In genomic region chr5:5055708-5056107, GRCh38 we compare ENCODE assay signal across 23 cellular contexts.
"Had no signal": no experiment of that assay in that cellular context is flagged by ENCODE, and none has a peak within 500 bp of the region (broad histone marks: within the 10 kb centered on the region; RNA-seq: fewer than 3 reads in every experiment).

No MANE protein-coding gene starts in this region.

- ATAC-seq: foreskin keratinocyte, gastroesophageal sphincter, heart left ventricle, left cardiac atrium, left lung, left ventricle myocardium superior, lower lobe of right lung, mucosa of descending colon had no signal

- H3K9me3 ChIP-seq: esophagus muscularis mucosa, gastroesophageal sphincter, left lung, lower lobe of right lung, mucosa of descending colon had no signal

- H3K4me3 ChIP-seq: coronary artery, dorsolateral prefrontal cortex, esophagus muscularis mucosa, gastroesophageal sphincter, heart left ventricle, hepatocyte, left lung, lower lobe of right lung, mucosa of descending colon had no signal

- H2AFZ ChIP-seq: hepatocyte had no signal

- H3K79me2 ChIP-seq: hepatocyte had no signal

- H3K4me1 ChIP-seq: esophagus muscularis mucosa, foreskin keratinocyte, gastroesophageal sphincter, heart left ventricle, left lung, lower lobe of right lung had no signal

- H3K4me2 ChIP-seq: hepatocyte had no signal

- FAIRE-seq: colon, endothelial cell of umbilical vein, frontal cortex had no signal

- H3K27me3 ChIP-seq: heart left ventricle, hepatocyte had no signal

- DNase-seq: dermis blood vessel endothelial cell; dorsolateral prefrontal cortex; effector CD4-positive, alpha-beta T cell; effector memory CD4-positive, alpha-beta T cell; foreskin keratinocyte; heart left ventricle; hypothalamus; immature natural killer cell; islet precursor cell; left cardiac atrium; left lung; left ventricle myocardium superior; lower lobe of right lung; mesenchymal stem cell; mucosa of descending colon; naive B cell had no signal

- H3K36me3 ChIP-seq: esophagus muscularis mucosa, gastroesophageal sphincter, heart left ventricle, left lung, lower lobe of right lung had no signal

- H3K27ac ChIP-seq: coronary artery, dorsolateral prefrontal cortex, esophagus muscularis mucosa, foreskin keratinocyte, gastroesophageal sphincter, heart left ventricle, hepatocyte, left lung, lower lobe of right lung had no signal
